7 cellular contexts compared by ENCODE assay signal in genomic region chr21:36678538-36678937, GRCh38. TPM values are rescaled to one million over a fixed set of nuclear protein-coding genes. Genes with fewer than 3 reads are reported as not detected.
"Had no signal": no experiment of that assay in that cellular context is flagged by ENCODE, and none has a peak within 500 bp of the region (broad histone marks: within the 10 kb centered on the region; RNA-seq: fewer than 3 reads in every experiment).

No MANE protein-coding gene starts in this region.

- FAIRE-seq: HTR-8/SVneo, K562 had no signal

- H3K4me3 ChIP-seq: GM23248, K562 had no signal

- H3K4me3 Mint-ChIP-seq: H9 had no signal

- H3K27ac Mint-ChIP-seq: H9 had no signal

- H3K27ac ChIP-seq: GM23248 had no signal

- ATAC-seq: K562 had no signal

- H2AFZ ChIP-seq: GM23248 had no signal

- DNase-seq: GM23248, GOT3, H9, HCEC 1CT, IMR-90 had no signal

- H3K9ac ChIP-seq: GM23248 had no signal

RNA-seq across cellular contexts. Expression of gene SIM2, which starts 20.4 kb away (rescaled TPM):
- total RNA-seq: GM23248, H9 had no signal
